In genomic region chr1:218165687-218166088, GRCh38 we compare ENCODE assay signal across 8 cellular contexts.
A peak's percentile ranks its signal among the peaks of the same experiment; 100 is the strongest.
DNase-seq lines count a peak whose midpoint lies in the region; ATAC-seq, FAIRE-seq and TF ChIP-seq lines count a peak whose summit lies in the region.

No MANE protein-coding gene starts in this region.

- no peak for FAIRE-seq in GM19239 (lab: Jason Lieb, UNC)

- DNase-seq in AG04449 (ENCODE audit: low read depth, low spot score), result no peak
- DNase-seq in astrocyte of the spinal cord (ENCODE audit: low read depth, low spot score), result peak; percentile 4
- DNase-seq in GF-D8 (lab: John Stamatoyannopoulos, UW), result no peak
- DNase-seq in GM19239 (ENCODE audit: insufficient read length, low spot score), result no peak
- no peak for DNase-seq in adrenal gland

- H3K4me1 ChIP-seq in HEK293 (ENCODE audit: control insufficient read depth, insufficient read depth, low read length) (no peaks in the 10 kb centered on the region), mucosa of rectum (ENCODE audit: control insufficient read depth in 2 of 2, insufficient read depth in 2 of 2, low read length in 2 of 2) (peaks cover 13 to 17% of the 10 kb centered on the region in 2 donors), adrenal gland (replicated peaks in 1 of 2) (peaks cover 18 to 23% of the 10 kb centered on the region in 2 donors)

- TF ChIP-seq CTCF in AG04449 (IDR thresholded peaks at IDR 0.05; ENCODE audit: insufficient read depth, low read length, missing control alignments), result no peak
- TF ChIP-seq CTCF in HEK293 (tag by site-specific recombination; IDR thresholded peaks at IDR 0.05), result no peak
- no peak for TF ChIP-seq CTCF in astrocyte of the spinal cord (IDR thresholded peaks at IDR 0.05; ENCODE audit: low read depth, low read length)
- no peak for TF ChIP-seq CTCF in adrenal gland (IDR thresholded peaks at IDR 0.05)

- TF ChIP-seq POLR2A in adrenal gland (IDR thresholded peaks at IDR 0.05), result no peak

- 5 to 11% (median 9%) methylated on average over 11 of the region's 11 CpGs for WGBS in adrenal gland, 4 donors

- intact Hi-C loops in adrenal gland (cut with DNase I), result no loop called here

- CTCF ChIA-PET in AG04449 (lab: Yijun Ruan, JAX) (no interaction called here), HEK293 (lab: Yijun Ruan, JAX) (no interaction called here)

- H3K27ac ChIP-seq in HEK293 (ENCODE audit: extremely low read depth, low read depth, low read length), result no peak overlapping the region
- no peak overlapping the region for H3K27ac ChIP-seq in mucosa of rectum (ENCODE audit: low read depth in 2 of 2, low read length in 2 of 2)
- no peak overlapping the region for H3K27ac ChIP-seq in adrenal gland

- H3K4me3 ChIP-seq in AG04449 (ENCODE audit: low read depth, low read length) (peak overlapping the region; percentile 44), HEK293 (ENCODE audit: low read depth, low read length) (peak overlapping the region; percentile 56), astrocyte of the spinal cord (ENCODE audit: low read depth, low read length) (peak overlapping the region; percentile 52), mucosa of rectum (ENCODE audit: low read length in 2 of 2) (peak overlapping the region; percentile 44 to 61), adrenal gland (peak overlapping the region in 2 of 4 donors; percentile 29 to 61)

- H3K27me3 ChIP-seq in mucosa of rectum (ENCODE audit: control insufficient read depth in 2 of 2, insufficient read depth in 2 of 2, low read length in 2 of 2) (peaks cover 25 to 42% of the 10 kb centered on the region in 2 donors), adrenal gland (peaks cover 71% of the 10 kb centered on the region)

- ATAC-seq in HG03108 (IDR thresholded peaks at IDR 0.05; ENCODE audit: unreplicated experiment), result no peak

- in situ Hi-C loops in astrocyte of the spinal cord (cut with HindIII; ENCODE audit: low sequenced_read_pairs), result no loop called here

- POLR2A ChIA-PET in AG04449 (lab: Yijun Ruan, JAX), result no interaction called here
- POLR2A ChIA-PET in HEK293 (lab: Yijun Ruan, JAX), result interaction anchor here (0.6 kb wide), 1 partner anchor 38 kb away, joined by 5 read pairs; no protein-coding TSS in a partner anchor

- no peak overlapping the region for H3K9ac ChIP-seq in mucosa of rectum (ENCODE audit: low read depth in 1 of 2, low read length in 2 of 2)

- H3K9me3 ChIP-seq in HEK293 (ENCODE audit: control insufficient read depth, insufficient read depth, low read depth, low read length), result no peaks in the 10 kb centered on the region
- H3K9me3 ChIP-seq in mucosa of rectum (ENCODE audit: control insufficient read depth in 2 of 2, low read length in 2 of 2), result no peaks in the 10 kb centered on the region
- no peaks in the 10 kb centered on the region for H3K9me3 ChIP-seq in adrenal gland (replicated peaks in 1 of 3)

- H3K36me3 ChIP-seq in HEK293 (ENCODE audit: control insufficient read depth in 2 of 2, insufficient read depth in 1 of 2, low read length in 2 of 2) (no peaks in the 10 kb centered on the region), mucosa of rectum (ENCODE audit: control insufficient read depth in 2 of 2, insufficient read depth in 2 of 2, low read length in 2 of 2) (no peaks in the 10 kb centered on the region), adrenal gland (replicated peaks in 1 of 2) (no peaks in the 10 kb centered on the region)

TF ChIP-seq in HEK293, 187 proteins besides CTCF, POLR2A, EP300 and RAD21:
- TF ChIP-seq ZNF830 (tag by site-specific recombination; IDR thresholded peaks at IDR 0.05; ENCODE audit: low read depth) (no peak), PRDM10 (tag by site-specific recombination; IDR thresholded peaks at IDR 0.05) (peak; percentile 96), ZNF426 (tag by site-specific recombination; IDR thresholded peaks at IDR 0.05) (no peak), PRDM4 (tag by site-specific recombination; IDR thresholded peaks at IDR 0.05) (0 out of 2 replicates have a peak, but pooled peaks have one; percentile 57), ZNF335 (tag by site-specific recombination; conservative IDR thresholded peaks at IDR 0.05) (0 out of 2 replicates have a peak, but pooled peaks have one; percentile 62), PRDM1 (tag by site-specific recombination; IDR thresholded peaks at IDR 0.05) (peak; percentile 41; the same call in 1 of the 2 replicates)
